In genomic region chr6:18997375-18997826, GRCh38 we compare ENCODE assay signal across 8 cellular contexts.
DNase-seq lines count a peak whose midpoint lies in the region; ATAC-seq and TF ChIP-seq lines count a peak whose summit lies in the region.

No MANE protein-coding gene starts in this region.

- no peak overlapping the region for H3K4me3 ChIP-seq in body of pancreas
- no peak overlapping the region for H3K4me3 ChIP-seq in liver (ENCODE audit: low read depth in 1 of 3, low read length in 3 of 3)

- peak; percentile 37 to 77 (median 67) for TF ChIP-seq CTCF in body of pancreas (IDR thresholded peaks at IDR 0.05)
- peak; percentile 55 for TF ChIP-seq CTCF in liver (IDR thresholded peaks at IDR 0.05; ENCODE audit: low read depth, low read length, missing input control)

- DNase-seq in AG08396 (ENCODE audit: low spot score) (peak; percentile 14), NCI-H187 treated with DMSO at 0.1 percent for 48 hours (lab: John Stamatoyannopoulos, UW) (peak; percentile 40), body of pancreas (peak; percentile 14 to 37 (median 30))
- no peak for DNase-seq in activated naive CD8-positive, alpha-beta T cell treated with anti-CD3 and anti-CD28 coated beads for 36 hours
- DNase-seq in activated T-helper 2 cell treated with anti-CD3 and anti-CD28 coated beads, Interferon-gamma antibody, Interleukin-2, Interleukin-4, amounts not matched to agents 10 μg/mL and 5 μg/mL and 100 μg/mL, durations not matched to agents 14 hours and 24 hours and 36 hours (ENCODE audit: low spot score): no peak

- intact Hi-C loops in body of pancreas (cut with DNase I): loop anchor here (10.0 kb wide), 1 partner anchor 857 kb away; no protein-coding TSS in a partner anchor
- intact Hi-C loops in activated T-helper 2 cell treated with anti-CD3 and anti-CD28 coated beads, Interferon-gamma antibody, Interleukin-2, Interleukin-4, amounts not matched to agents 10 μg/mL and 5 μg/mL and 100 μg/mL, durations not matched to agents 14 hours and 24 hours and 36 hours (cut with micrococcal nuclease): no loop called here

- no peak overlapping the region for H3K9ac ChIP-seq in liver (ENCODE audit: low read depth in 1 of 2, low read length in 2 of 2)

- H3K27me3 Mint-ChIP-seq in activated naive CD8-positive, alpha-beta T cell treated with anti-CD3 and anti-CD28 coated beads for 36 hours: no peaks in the 10 kb centered on the region
- H3K27me3 Mint-ChIP-seq in activated T-helper 2 cell treated with anti-CD3 and anti-CD28 coated beads, Interferon-gamma antibody, Interleukin-2, Interleukin-4, amounts not matched to agents 10 μg/mL and 5 μg/mL and 100 μg/mL, durations not matched to agents 14 hours and 24 hours and 36 hours (ENCODE audit: low read depth): no peaks in the 10 kb centered on the region

- H3K9me3 ChIP-seq in body of pancreas: no peaks in the 10 kb centered on the region
- no peaks in the 10 kb centered on the region for H3K9me3 ChIP-seq in liver (ENCODE audit: control insufficient read depth in 4 of 4, low read length in 3 of 4)

- H3K27ac Mint-ChIP-seq in activated naive CD8-positive, alpha-beta T cell treated with anti-CD3 and anti-CD28 coated beads for 36 hours: no peak overlapping the region
- no peak overlapping the region for H3K27ac Mint-ChIP-seq in activated T-helper 2 cell treated with anti-CD3 and anti-CD28 coated beads, Interferon-gamma antibody, Interleukin-2, Interleukin-4, amounts not matched to agents 10 μg/mL and 5 μg/mL and 100 μg/mL, durations not matched to agents 14 hours and 24 hours and 36 hours

- ATAC-seq in GM18502 (IDR thresholded peaks at IDR 0.05; ENCODE audit: poor library complexity, unreplicated experiment) (peak; percentile 97), HG02870 (IDR thresholded peaks at IDR 0.05; ENCODE audit: unreplicated experiment) (peak; percentile 96), body of pancreas (peak; percentile 93)

- peaks cover 9% of the 10 kb centered on the region for H3K9me3 Mint-ChIP-seq in activated naive CD8-positive, alpha-beta T cell treated with anti-CD3 and anti-CD28 coated beads for 36 hours
- no peaks in the 10 kb centered on the region for H3K9me3 Mint-ChIP-seq in activated T-helper 2 cell treated with anti-CD3 and anti-CD28 coated beads, Interferon-gamma antibody, Interleukin-2, Interleukin-4, amounts not matched to agents 10 μg/mL and 5 μg/mL and 100 μg/mL, durations not matched to agents 14 hours and 24 hours and 36 hours

- TF ChIP-seq RAD21 in liver (IDR thresholded peaks at IDR 0.05): peak; percentile 72 to 81

- H3K27ac ChIP-seq in body of pancreas: no peak overlapping the region
- no peak overlapping the region for H3K27ac ChIP-seq in liver (ENCODE audit: low read depth in 1 of 2, low read length in 2 of 2)

- H3K4me1 ChIP-seq in body of pancreas (no peaks in the 10 kb centered on the region), liver (ENCODE audit: control insufficient read depth in 4 of 4, insufficient read depth in 4 of 4, low read length in 3 of 4) (no peaks in the 10 kb centered on the region)

- H3K27me3 ChIP-seq in body of pancreas (no peaks in the 10 kb centered on the region), liver (ENCODE audit: control insufficient read depth in 4 of 4, insufficient read depth in 4 of 4, low read length in 3 of 4) (no peaks in the 10 kb centered on the region)

- WGBS in body of pancreas, 2 donors: 14 to 15% methylated on average over 2 of the region's 2 CpGs
- 22% methylated on average over 2 of the region's 2 CpGs for WGBS in liver

- no peaks in the 10 kb centered on the region for H3K4me1 Mint-ChIP-seq in activated naive CD8-positive, alpha-beta T cell treated with anti-CD3 and anti-CD28 coated beads for 36 hours
- no peaks in the 10 kb centered on the region for H3K4me1 Mint-ChIP-seq in activated T-helper 2 cell treated with anti-CD3 and anti-CD28 coated beads, Interferon-gamma antibody, Interleukin-2, Interleukin-4, amounts not matched to agents 10 μg/mL and 5 μg/mL and 100 μg/mL, durations not matched to agents 14 hours and 24 hours and 36 hours (ENCODE audit: low read depth)

- no peak overlapping the region for H3K4me3 Mint-ChIP-seq in activated naive CD8-positive, alpha-beta T cell treated with anti-CD3 and anti-CD28 coated beads for 36 hours
- H3K4me3 Mint-ChIP-seq in activated T-helper 2 cell treated with anti-CD3 and anti-CD28 coated beads, Interferon-gamma antibody, Interleukin-2, Interleukin-4, amounts not matched to agents 10 μg/mL and 5 μg/mL and 100 μg/mL, durations not matched to agents 14 hours and 24 hours and 36 hours (ENCODE audit: low read depth): no peak overlapping the region

- no peaks in the 10 kb centered on the region for H3K36me3 Mint-ChIP-seq in activated naive CD8-positive, alpha-beta T cell treated with anti-CD3 and anti-CD28 coated beads for 36 hours
- no peaks in the 10 kb centered on the region for H3K36me3 Mint-ChIP-seq in activated T-helper 2 cell treated with anti-CD3 and anti-CD28 coated beads, Interferon-gamma antibody, Interleukin-2, Interleukin-4, amounts not matched to agents 10 μg/mL and 5 μg/mL and 100 μg/mL, durations not matched to agents 14 hours and 24 hours and 36 hours (ENCODE audit: low read depth)

- TF ChIP-seq POLR2A in body of pancreas (IDR thresholded peaks at IDR 0.05): no peak

- no peaks in the 10 kb centered on the region for H3K36me3 ChIP-seq in body of pancreas (replicated peaks in 1 of 2; ENCODE audit: insufficient read depth in 1 of 2, low read depth in 2 of 2)
- no peaks in the 10 kb centered on the region for H3K36me3 ChIP-seq in liver (ENCODE audit: control insufficient read depth in 4 of 4, insufficient read depth in 3 of 4, low read depth in 1 of 4, low read length in 3 of 4)

TF ChIP-seq in liver, 16 proteins besides CTCF, POLR2A, EP300 and RAD21:
- TF ChIP-seq GABPA (IDR thresholded peaks at IDR 0.05 in 1 of 2, conservative IDR thresholded peaks at IDR 0.05 in 1 of 2): no peak
- TF ChIP-seq SP1 (IDR thresholded peaks at IDR 0.05): no peak
- TF ChIP-seq ZBTB33 (IDR thresholded peaks at IDR 0.05): no peak
- no peak for TF ChIP-seq RXRA (IDR thresholded peaks at IDR 0.05)
- no peak for TF ChIP-seq HNF4G (IDR thresholded peaks at IDR 0.05)
- TF ChIP-seq REST (IDR thresholded peaks at IDR 0.05): no peak
- TF ChIP-seq NR2F2 (IDR thresholded peaks at IDR 0.05): no peak
- no peak for TF ChIP-seq ATF3 (IDR thresholded peaks at IDR 0.05)
- no peak for TF ChIP-seq JUND (IDR thresholded peaks at IDR 0.05)
- no peak for TF ChIP-seq MAX (IDR thresholded peaks at IDR 0.05)
- no peak for TF ChIP-seq FOXA1 (IDR thresholded peaks at IDR 0.05)
- TF ChIP-seq EGR1 (IDR thresholded peaks at IDR 0.05; ENCODE audit: low read depth in 2 of 2): no peak
- no peak for TF ChIP-seq FOXA2 (IDR thresholded peaks at IDR 0.05)
- no peak for TF ChIP-seq YY1 (IDR thresholded peaks at IDR 0.05)
- no peak for TF ChIP-seq TAF1 (conservative IDR thresholded peaks at IDR 0.05)
- TF ChIP-seq HNF4A (conservative IDR thresholded peaks at IDR 0.05): no peak
TF ChIP-seq in liver: peak in this region for 0.

Comparison
In these comparisons a context has a peak if more than half of its experiments do, and no peak if none do; other contexts are left out.
1. DNase-seq: peak in AG08396 (single experiment), NCI-H187 treated with DMSO at 0.1 percent for 48 hours (single experiment) and body of pancreas (4 of 4); none in activated naive CD8-positive, alpha-beta T cell treated with anti-CD3 and anti-CD28 coated beads for 36 hours (single experiment) and activated T-helper 2 cell treated with anti-CD3 and anti-CD28 coated beads, Interferon-gamma antibody, Interleukin-2, Interleukin-4, amounts not matched to agents 10 μg/mL and 5 μg/mL and 100 μg/mL, durations not matched to agents 14 hours and 24 hours and 36 hours (single experiment).
2. Peak in every context shown above with its lines, with median percentiles within 50 percentile points of each other: ATAC-seq.